ENCODE assay signal across 8 cellular contexts in the genomic region with DNA sequence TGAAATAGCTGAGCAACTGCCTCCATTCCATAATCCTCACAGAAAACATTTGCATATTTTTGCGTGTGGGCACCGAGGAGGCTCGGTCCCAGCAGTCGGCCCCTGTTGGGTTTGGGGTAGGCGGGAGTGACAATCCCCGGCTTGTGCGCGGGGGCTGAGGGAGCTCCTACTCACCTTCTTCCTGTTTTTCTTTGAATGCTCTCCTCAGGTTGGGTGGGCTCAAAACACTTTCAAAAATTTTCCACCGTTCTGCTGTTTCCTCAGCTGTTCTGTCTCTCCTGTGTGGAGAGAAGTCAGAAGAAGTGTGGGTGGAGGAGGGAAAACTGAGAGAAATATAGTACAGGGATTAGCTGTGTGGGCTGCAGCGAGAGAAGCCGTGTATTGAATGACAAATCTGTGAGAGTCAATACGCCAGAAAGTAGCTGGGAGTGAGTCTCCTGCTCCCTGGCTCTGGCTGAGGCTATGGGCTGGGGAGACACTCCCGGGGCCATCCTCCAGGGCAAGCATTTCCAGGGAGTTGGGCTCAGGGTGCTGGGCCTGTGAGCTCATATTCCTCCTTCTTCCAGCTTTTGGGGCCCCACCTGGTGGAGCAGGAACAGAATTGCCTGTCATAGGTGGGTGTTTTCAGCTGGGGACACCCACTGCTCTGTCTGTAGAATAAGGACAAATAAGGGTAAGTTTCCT.
A peak's percentile ranks its signal among the peaks of the same experiment; 100 is the strongest.
DNase-seq lines count a peak whose midpoint lies in the region; ATAC-seq and TF ChIP-seq lines count a peak whose summit lies in the region.

No MANE protein-coding gene starts in this region.

- no peak overlapping the region for H3K4me3 ChIP-seq in astrocyte of the cerebellum (ENCODE audit: low read depth, low read length)
- no peak overlapping the region for H3K4me3 ChIP-seq in right lobe of liver

- peak overlapping the region; percentile 28; the same call in 1 of the 2 replicates for H3K9ac ChIP-seq in ES-I3 (ENCODE audit: low read depth, low read length)

- peak; percentile 50 for TF ChIP-seq CTCF in astrocyte of the cerebellum (IDR thresholded peaks at IDR 0.05; ENCODE audit: low read depth, low read length, missing control alignments)
- peak; percentile 46 to 70 (median 62) for TF ChIP-seq CTCF in right lobe of liver (IDR thresholded peaks at IDR 0.05)

- peak; percentile 94 to 99 (median 98) for ATAC-seq in right lobe of liver
- no peak for ATAC-seq in HG03432 (IDR thresholded peaks at IDR 0.05; ENCODE audit: unreplicated experiment)
- ATAC-seq in GM18520 (IDR thresholded peaks at IDR 0.05; ENCODE audit: unreplicated experiment), result no peak

- intact Hi-C loops in right lobe of liver (cut with DNase I), result no loop called here

- WGBS in right lobe of liver (ENCODE audit: insufficient coverage, low coverage, low lambda C conversion rate, missing lambda C conversion rate), result 38% methylated on average over 3 of the region's 13 CpGs

- H3K9me3 ChIP-seq in ES-I3 (ENCODE audit: control insufficient read depth, insufficient read depth, low read length), result peaks cover 4% of the 10 kb centered on the region
- H3K9me3 ChIP-seq in right lobe of liver, result no peaks in the 10 kb centered on the region

- H3K36me3 ChIP-seq in ES-I3 (ENCODE audit: insufficient read depth, low read length) (no peaks in the 10 kb centered on the region), right lobe of liver (no peaks in the 10 kb centered on the region)

- peak overlapping the region in 2 of 3 donors; percentile 18 to 64 for H3K27ac ChIP-seq in right lobe of liver

- H3K4me1 ChIP-seq in ES-I3 (ENCODE audit: insufficient read depth, low read length), result no peaks in the 10 kb centered on the region
- H3K4me1 ChIP-seq in right lobe of liver, result peaks cover 0 to 21% (median 10%) of the 10 kb centered on the region in 4 donors

- no peaks in the 10 kb centered on the region for H3K27me3 ChIP-seq in right lobe of liver

- in situ Hi-C loops in astrocyte of the cerebellum (cut with HindIII; ENCODE audit: low sequenced_read_pairs), result no loop called here

- no peak for TF ChIP-seq POLR2A in right lobe of liver (IDR thresholded peaks at IDR 0.05)

- DNase-seq in HuH-7 (ENCODE audit: low spot score) (peak; percentile 64), astrocyte of the cerebellum (ENCODE audit: low read depth) (no peak), right lobe of liver (peak; percentile 50 to 78 (median 77)), KG1 (lab: John Stamatoyannopoulos, UW) (no peak)
- DNase-seq in activated CD4-positive, CD25-positive, alpha-beta regulatory T cell treated with anti-CD3 and anti-CD28 coated beads, Interleukin-2, amount 50 U/mL, for 72 hours, result no peak

Comparison
In these comparisons a context has a peak if more than half of its experiments do, and no peak if none do; other contexts are left out.
1. DNase-seq: peak in HuH-7 (single experiment) and right lobe of liver (3 of 3); none in astrocyte of the cerebellum (single experiment), KG1 (single experiment) and activated CD4-positive, CD25-positive, alpha-beta regulatory T cell treated with anti-CD3 and anti-CD28 coated beads, Interleukin-2, amount 50 U/mL, for 72 hours (single experiment).
2. ATAC-seq: peak in right lobe of liver (4 of 4); none in HG03432 (single experiment) and GM18520 (single experiment).